1 cellular context compared by ENCODE assay signal in the genomic region with DNA sequence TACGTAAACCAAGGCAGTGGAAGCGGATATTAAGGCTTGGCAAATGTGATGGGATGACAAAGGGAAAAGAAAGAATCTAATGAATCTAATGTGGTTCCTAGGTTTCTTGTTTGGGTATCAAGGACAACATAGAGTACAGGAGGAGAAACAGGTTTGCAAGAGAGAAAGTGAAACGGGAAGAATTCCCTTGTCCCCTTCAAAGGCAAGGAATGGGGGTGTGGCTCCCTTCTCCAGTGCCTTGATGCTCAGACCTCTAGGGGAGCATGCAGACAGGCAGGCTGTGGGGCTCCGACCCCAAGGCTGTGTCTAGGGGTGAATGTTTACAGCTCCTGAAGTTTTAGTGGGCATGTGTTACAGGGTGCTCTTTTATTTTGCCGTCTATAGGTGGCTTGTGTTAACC.
TF ChIP-seq lines count a peak whose summit lies in the region.

No MANE protein-coding gene starts in this region.

TF ChIP-seq in HCT116, 20 proteins besides CTCF, POLR2A, EP300 and RAD21 (continued from another document):
- TF ChIP-seq SRF (IDR thresholded peaks at IDR 0.05; ENCODE audit: low read depth) (no peak), EZH2 (IDR thresholded peaks at IDR 0.05) (no peak), YY1 (IDR thresholded peaks at IDR 0.05; ENCODE audit: extremely low read depth, insufficient replicate concordance, low read depth, low read length) (no peak), FOSL1 (IDR thresholded peaks at IDR 0.05; ENCODE audit: low read depth) (no peak)
- TF ChIP-seq, protein P1, sequence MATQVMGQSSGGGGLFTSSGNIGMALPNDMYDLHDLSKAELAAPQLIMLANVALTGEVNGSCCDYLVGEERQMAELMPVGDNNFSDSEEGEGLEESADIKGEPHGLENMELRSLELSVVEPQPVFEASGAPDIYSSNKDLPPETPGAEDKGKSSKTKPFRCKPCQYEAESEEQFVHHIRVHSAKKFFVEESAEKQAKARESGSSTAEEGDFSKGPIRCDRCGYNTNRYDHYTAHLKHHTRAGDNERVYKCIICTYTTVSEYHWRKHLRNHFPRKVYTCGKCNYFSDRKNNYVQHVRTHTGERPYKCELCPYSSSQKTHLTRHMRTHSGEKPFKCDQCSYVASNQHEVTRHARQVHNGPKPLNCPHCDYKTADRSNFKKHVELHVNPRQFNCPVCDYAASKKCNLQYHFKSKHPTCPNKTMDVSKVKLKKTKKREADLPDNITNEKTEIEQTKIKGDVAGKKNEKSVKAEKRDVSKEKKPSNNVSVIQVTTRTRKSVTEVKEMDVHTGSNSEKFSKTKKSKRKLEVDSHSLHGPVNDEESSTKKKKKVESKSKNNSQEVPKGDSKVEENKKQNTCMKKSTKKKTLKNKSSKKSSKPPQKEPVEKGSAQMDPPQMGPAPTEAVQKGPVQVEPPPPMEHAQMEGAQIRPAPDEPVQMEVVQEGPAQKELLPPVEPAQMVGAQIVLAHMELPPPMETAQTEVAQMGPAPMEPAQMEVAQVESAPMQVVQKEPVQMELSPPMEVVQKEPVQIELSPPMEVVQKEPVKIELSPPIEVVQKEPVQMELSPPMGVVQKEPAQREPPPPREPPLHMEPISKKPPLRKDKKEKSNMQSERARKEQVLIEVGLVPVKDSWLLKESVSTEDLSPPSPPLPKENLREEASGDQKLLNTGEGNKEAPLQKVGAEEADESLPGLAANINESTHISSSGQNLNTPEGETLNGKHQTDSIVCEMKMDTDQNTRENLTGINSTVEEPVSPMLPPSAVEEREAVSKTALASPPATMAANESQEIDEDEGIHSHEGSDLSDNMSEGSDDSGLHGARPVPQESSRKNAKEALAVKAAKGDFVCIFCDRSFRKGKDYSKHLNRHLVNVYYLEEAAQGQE (IDR thresholded peaks at IDR 0.05; ENCODE audit: low read depth), result no peak
TF ChIP-seq in HCT116: peak in this region for 0.
